Comparison of ENCODE assay signal across 23 cellular contexts in the genomic region with DNA sequence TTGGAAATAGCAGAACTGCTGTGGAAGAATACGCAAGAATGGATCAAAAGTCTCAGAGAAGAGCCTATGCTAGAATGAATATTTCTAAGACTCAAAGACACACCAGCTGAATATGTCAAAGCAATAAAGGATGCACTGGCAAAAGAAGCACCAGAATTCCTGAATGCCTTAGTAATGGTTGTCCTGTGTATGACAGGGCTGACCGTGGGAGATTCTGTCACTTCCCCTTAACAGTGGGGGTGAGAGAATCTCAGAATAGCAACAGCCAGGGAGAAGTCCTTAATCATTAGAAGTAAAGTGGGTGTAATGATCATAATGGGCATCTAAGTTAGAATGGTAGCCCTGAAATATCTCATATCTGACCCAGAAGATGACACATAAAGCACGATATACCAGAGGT. TPM values are rescaled to one million over a fixed set of nuclear protein-coding genes. Genes with fewer than 3 reads are reported as not detected.
A peak's percentile ranks its signal among the peaks of the same experiment; 100 is the strongest.
DNase-seq lines count a peak whose midpoint lies in the region; ATAC-seq and TF ChIP-seq lines count a peak whose summit lies in the region.
"Had no signal": no experiment of that assay in that cellular context is flagged by ENCODE, and none has a peak within 500 bp of the region (broad histone marks: within the 10 kb centered on the region; RNA-seq: fewer than 3 reads in every experiment).

No MANE protein-coding gene starts in this region.

- H3K27ac ChIP-seq in PC-9 (no peak overlapping the region), right cardiac atrium (ENCODE audit: low read length) (no peak overlapping the region), MM.1S (ENCODE audit: low read length) (no peak overlapping the region)
- H3K27ac ChIP-seq: BLaER1, dorsolateral prefrontal cortex, lower lobe of right lung, tibial artery had no signal

- no peaks in the 10 kb centered on the region for H3K27me3 ChIP-seq in PC-9 (ENCODE audit: insufficient read depth, low read depth)
- no peaks in the 10 kb centered on the region for H3K27me3 ChIP-seq in right cardiac atrium (ENCODE audit: control insufficient read depth, insufficient read depth)
- H3K27me3 ChIP-seq in MM.1S (replicated peaks; ENCODE audit: insufficient read depth, low read length) = no peaks in the 10 kb centered on the region
- H3K27me3 ChIP-seq: BLaER1, tibial artery had no signal

- TF ChIP-seq CTCF in PC-9 (conservative IDR thresholded peaks at IDR 0.05) (no peak), MM.1S (IDR thresholded peaks at IDR 0.05; ENCODE audit: low read length) (no peak)

- H3K9me3 ChIP-seq in PC-9 (ENCODE audit: insufficient read depth, low read depth) (no peaks in the 10 kb centered on the region), right cardiac atrium (ENCODE audit: control insufficient read depth, low read length) (no peaks in the 10 kb centered on the region), MM.1S (replicated peaks; ENCODE audit: insufficient read depth, low read length) (no peaks in the 10 kb centered on the region)
- H3K9me3 ChIP-seq: BLaER1, lower lobe of right lung, tibial artery had no signal

- H3K4me1 ChIP-seq in PC-9 (replicated peaks; ENCODE audit: insufficient read depth) = no peaks in the 10 kb centered on the region
- H3K4me1 ChIP-seq in right cardiac atrium (ENCODE audit: control insufficient read depth, insufficient read depth, low read length) = peaks cover 2% of the 10 kb centered on the region
- no peaks in the 10 kb centered on the region for H3K4me1 ChIP-seq in MM.1S (ENCODE audit: low read length)
- H3K4me1 ChIP-seq: BLaER1, lower lobe of right lung had no signal

- CTCF ChIA-PET in PC-9 (lab: Charles Lee) = no interaction called here

- DNase-seq in Right ventricle myocardium inferior (ENCODE audit: missing footprints) (no peak), cardiac septum (ENCODE audit: low spot score) (no peak), PC-9 (no peak), right cardiac atrium (no peak), NCI-H2196 (lab: John Stamatoyannopoulos, UW; ENCODE audit: unreplicated experiment) (no peak), NCI-H1105 treated with DMSO at 0.1 percent for 48 hours (lab: John Stamatoyannopoulos, UW) (no peak), MM.1S (no peak)
- no peak for DNase-seq in NK-92 treated with Interleukin-12 subunit alpha and Interleukin-12 subunit beta, amount 100 ng/mL, for 24 hours (lab: John Stamatoyannopoulos, UW)
- DNase-seq: activated CD4-positive, alpha-beta T cell treated with anti-CD3 and anti-CD28 coated beads for 48 hours; activated CD8-positive, alpha-beta memory T cell treated with anti-CD3 and anti-CD28 coated beads, Interleukin-2, amount 10 ng/mL, durations not matched to agents 7 days and 5 days; activated naive CD4-positive, alpha-beta T cell treated with anti-CD3 and anti-CD28 coated beads, Interleukin-2, amount 50 U/mL, for 16 hours; dorsolateral prefrontal cortex; H9; hypothalamus; KG1; lower lobe of right lung; NCI-H1048; NCI-H1930; stimulated activated CD4-positive, alpha-beta T cell treated with anti-CD3 and anti-CD28 coated beads, Interleukin-4, amount 100 ng/mL, for 24 hours; stimulated activated naive CD8-positive, alpha-beta T cell treated with anti-CD3 and anti-CD28 coated beads, Interleukin-15, amount 100 ng/mL, for 72 hours; tibial artery had no signal

- no TSS peak for BruUV-seq in PC-9 (replicated peaks; lab: Mats Ljungman, UMichigan)

- no peaks in the 10 kb centered on the region for H3K36me3 ChIP-seq in PC-9 (ENCODE audit: low read depth)
- no peaks in the 10 kb centered on the region for H3K36me3 ChIP-seq in MM.1S (replicated peaks; ENCODE audit: insufficient read depth, low read length)
- H3K36me3 ChIP-seq: BLaER1, lower lobe of right lung, tibial artery had no signal

- H3K4me3 ChIP-seq in PC-9 = no peak overlapping the region
- no peak overlapping the region for H3K4me3 ChIP-seq in right cardiac atrium (ENCODE audit: low read length)
- H3K4me3 ChIP-seq in MM.1S (ENCODE audit: low read length) = no peak overlapping the region
- H3K4me3 ChIP-seq: BLaER1, dorsolateral prefrontal cortex, lower lobe of right lung, tibial artery had no signal

- ATAC-seq in Right ventricle myocardium inferior (peak; percentile 24), right cardiac atrium (peak; percentile 44 to 64)
- ATAC-seq: activated CD8-positive, alpha-beta memory T cell treated with anti-CD3 and anti-CD28 coated beads, Interleukin-2, amount 10 ng/mL, durations not matched to agents 7 days and 5 days; lower lobe of right lung; stimulated activated naive CD8-positive, alpha-beta T cell treated with anti-CD3 and anti-CD28 coated beads, Interleukin-15, amount 100 ng/mL, for 72 hours had no signal

- H4K20me1 ChIP-seq in PC-9 (ENCODE audit: insufficient read depth) (no peaks in the 10 kb centered on the region), MM.1S (ENCODE audit: insufficient read depth, low read length) (no peaks in the 10 kb centered on the region)
- H4K20me1 ChIP-seq: BLaER1 had no signal

- H2AFZ ChIP-seq in PC-9 (peak overlapping the region; percentile 27; the same call in 1 of the 2 replicates), MM.1S (ENCODE audit: low read length) (no peak overlapping the region)

- WGBS in right cardiac atrium = 59% methylated on average over 3 of the region's 3 CpGs

- intact Hi-C loops in Right ventricle myocardium inferior (cut with DNase I) = no loop called here
- intact Hi-C loops in cardiac septum (cut with DNase I) = no loop called here
- intact Hi-C loops in PC-9 (cut with micrococcal nuclease; ENCODE audit: unreplicated experiment) = no loop called here
- intact Hi-C loops in right cardiac atrium (cut with DNase I) = no loop called here

- H3K9me2 ChIP-seq in PC-9 (ENCODE audit: insufficient read depth) (no peaks in the 10 kb centered on the region), MM.1S (replicated peaks; ENCODE audit: insufficient read depth, low read length) (no peaks in the 10 kb centered on the region)

- H3K4me2 ChIP-seq in PC-9 = no peak overlapping the region
- H3K4me2 ChIP-seq in MM.1S (ENCODE audit: low read depth, low read length) = no peak overlapping the region
- H3K4me2 ChIP-seq: BLaER1 had no signal

- no peaks in the 10 kb centered on the region for H3F3A ChIP-seq in PC-9 (ENCODE audit: insufficient read depth, low read depth)
- no peaks in the 10 kb centered on the region for H3F3A ChIP-seq in MM.1S (ENCODE audit: insufficient read depth, low read length)

- H3K79me2 ChIP-seq in PC-9 (ENCODE audit: low read depth) (no peaks in the 10 kb centered on the region), MM.1S (ENCODE audit: low read length) (no peaks in the 10 kb centered on the region)

- POLR2A ChIA-PET in PC-9 (lab: Charles Lee; ENCODE audit: unreplicated experiment) = no interaction called here

- H3K9ac ChIP-seq in MM.1S (ENCODE audit: low read length) = no peak overlapping the region
- H3K9ac ChIP-seq: BLaER1 had no signal

RNA-seq across cellular contexts. Expression of a gene that starts 14.6 kb away (rescaled TPM):
- total RNA-seq in Right ventricle myocardium inferior (12.7 TPM), cardiac septum (18.1 TPM), PC-9 (2021) (2.8 and 5.0 TPM in 2 replicates), right cardiac atrium (10 to 100 TPM in 2 of 4 donors, 1 to 10 TPM in 2; 6.9 to 13.3 (median 8.9) TPM)
- polyA plus RNA-seq in right cardiac atrium = 7.5 TPM
- total RNA-seq: activated CD8-positive, alpha-beta memory T cell treated with anti-CD3 and anti-CD28 coated beads, Interleukin-2, amount 10 ng/mL, durations not matched to agents 7 days and 5 days; activated T-helper 1 cell treated with anti-CD3 and anti-CD28 coated beads, Interleukin-12 subunit alpha, Interleukin-12 subunit beta, Interleukin-2, Interleukin-4 antibody, amounts not matched to agents 30 ng/mL and 10 ng/mL and 1 ng/mL, durations not matched to agents 14 hours and 24 hours and 36 hours had no signal
